10 cellular contexts compared by ENCODE assay signal in genomic region chr16:20865420-20866126, GRCh38. TPM values are rescaled to one million over a fixed set of nuclear protein-coding genes. Genes with fewer than 3 reads are reported as not detected.
DNase-seq lines count a peak whose midpoint lies in the region; ATAC-seq, FAIRE-seq and TF ChIP-seq lines count a peak whose summit lies in the region.
"Had no signal": no experiment of that assay in that cellular context is flagged by ENCODE, and none has a peak within 500 bp of the region (broad histone marks: within the 10 kb centered on the region; RNA-seq: fewer than 3 reads in every experiment).

No MANE protein-coding gene starts in this region.

- intact Hi-C loops in gastrocnemius medialis (cut with DNase I; ENCODE audit: low total_unique reads): no loop called here

- DNase-seq in astrocyte (ENCODE audit: low read depth): peak; percentile 67
- DNase-seq in osteocyte (ENCODE audit: extremely low spot score, unreplicated experiment): no peak
- DNase-seq in gastrocnemius medialis: no peak
- DNase-seq in CD8-positive, alpha-beta memory T cell: no peak
- no peak for DNase-seq in KG1 (lab: John Stamatoyannopoulos, UW)

- H3K27me3 ChIP-seq in astrocyte (ENCODE audit: insufficient read depth, low read length) (no peaks in the 10 kb centered on the region), gastrocnemius medialis (no peaks in the 10 kb centered on the region)
- no peaks in the 10 kb centered on the region for H3K27me3 ChIP-seq in CD8-positive, alpha-beta memory T cell (ENCODE audit: insufficient read depth, low read length, poor library complexity, severe bottlenecking)

- FAIRE-seq in astrocyte (lab: Jason Lieb, UNC): no peak
- FAIRE-seq: endometrium had no signal

- H3K4me3 Mint-ChIP-seq in astrocyte (ENCODE audit: unreplicated experiment) (no peak overlapping the region), osteocyte (ENCODE audit: unreplicated experiment) (peak overlapping the region; percentile 15)
- no peak overlapping the region for H3K4me3 Mint-ChIP-seq in CD8-positive, alpha-beta memory T cell
- H3K4me3 Mint-ChIP-seq: IgD-negative memory B cell had no signal

- H3K27ac Mint-ChIP-seq in astrocyte (ENCODE audit: unreplicated experiment) (peak overlapping the region; percentile 97), osteocyte (ENCODE audit: unreplicated experiment) (peak overlapping the region; percentile 92)
- no peak overlapping the region for H3K27ac Mint-ChIP-seq in CD8-positive, alpha-beta memory T cell
- H3K27ac Mint-ChIP-seq: IgD-negative memory B cell had no signal

- peaks cover 7% of the 10 kb centered on the region for H3K36me3 ChIP-seq in astrocyte (ENCODE audit: insufficient read depth, low read length)
- no peaks in the 10 kb centered on the region for H3K36me3 ChIP-seq in gastrocnemius medialis
- no peaks in the 10 kb centered on the region for H3K36me3 ChIP-seq in CD8-positive, alpha-beta memory T cell (ENCODE audit: insufficient read depth, low read length)

- H3K36me3 Mint-ChIP-seq in astrocyte (ENCODE audit: low read depth, unreplicated experiment) (peaks cover 21% of the 10 kb centered on the region), osteocyte (ENCODE audit: unreplicated experiment) (peaks cover 8% of the 10 kb centered on the region)
- peaks cover 0 to 18% (median 5%) of the 10 kb centered on the region in 3 donors for H3K36me3 Mint-ChIP-seq in CD8-positive, alpha-beta memory T cell

- H3K4me1 ChIP-seq in astrocyte (ENCODE audit: insufficient read depth, low read length) (peaks cover 32% of the 10 kb centered on the region), gastrocnemius medialis (peaks cover 42 to 54% of the 10 kb centered on the region in 2 donors)
- no peaks in the 10 kb centered on the region for H3K4me1 ChIP-seq in CD8-positive, alpha-beta memory T cell (ENCODE audit: insufficient read depth, low read length)

- H3K27ac ChIP-seq in astrocyte (ENCODE audit: low read depth, low read length) (peak overlapping the region; percentile 91), gastrocnemius medialis (peak overlapping the region in 2 of 4 donors; percentile 31 to 40)
- H3K27ac ChIP-seq in CD8-positive, alpha-beta memory T cell (ENCODE audit: low read depth, low read length): no peak overlapping the region

- H3K9me3 Mint-ChIP-seq in astrocyte (ENCODE audit: unreplicated experiment) (peaks cover 2% of the 10 kb centered on the region), osteocyte (ENCODE audit: unreplicated experiment) (no peaks in the 10 kb centered on the region)
- H3K9me3 Mint-ChIP-seq in CD8-positive, alpha-beta memory T cell: no peaks in the 10 kb centered on the region

- H3K27me3 Mint-ChIP-seq in astrocyte (ENCODE audit: low read depth, unreplicated experiment) (no peaks in the 10 kb centered on the region), osteocyte (ENCODE audit: unreplicated experiment) (no peaks in the 10 kb centered on the region)
- no peaks in the 10 kb centered on the region for H3K27me3 Mint-ChIP-seq in CD8-positive, alpha-beta memory T cell
- H3K27me3 Mint-ChIP-seq: IgD-negative memory B cell had no signal

- peak overlapping the region; percentile 37 for H3K4me2 ChIP-seq in astrocyte (ENCODE audit: low read length)

- no peak overlapping the region for H3K4me3 ChIP-seq in astrocyte (ENCODE audit: insufficient read depth, low read depth, low read length)
- H3K4me3 ChIP-seq in gastrocnemius medialis: no peak overlapping the region
- H3K4me3 ChIP-seq in CD8-positive, alpha-beta memory T cell (ENCODE audit: low read length): no peak overlapping the region

- H2AFZ ChIP-seq in astrocyte (ENCODE audit: low read depth, low read length): peak overlapping the region; percentile 11

- ATAC-seq in GM18502 (IDR thresholded peaks at IDR 0.05; ENCODE audit: poor library complexity, unreplicated experiment) (peak; percentile 76), HG02798 (IDR thresholded peaks at IDR 0.05; ENCODE audit: poor library complexity, unreplicated experiment) (peak; percentile 72), gastrocnemius medialis (no peak), HG03139 (IDR thresholded peaks at IDR 0.05; ENCODE audit: unreplicated experiment) (no peak)

- in situ Hi-C loops in gastrocnemius medialis (cut with MboI; ENCODE audit: low sequenced_read_pairs in 4 of 4): loop anchor here in 1 of 4 donors (25.0 kb wide), 1 partner anchor 422 kb away; the partner anchor contains the start of gene CRYM

- CTCF ChIA-PET in CD8-positive, alpha-beta memory T cell (lab: Charles Lee): interaction anchor here (4.1 kb wide), 1 partner anchor 16 kb away, joined by 22 read pairs; no protein-coding TSS in a partner anchor

- H4K20me1 ChIP-seq in astrocyte (ENCODE audit: insufficient read depth, low read length): peaks cover 31% of the 10 kb centered on the region

- TF ChIP-seq POLR2A in gastrocnemius medialis (IDR thresholded peaks at IDR 0.05): no peak

- peaks cover 94% of the 10 kb centered on the region for H3K79me2 ChIP-seq in astrocyte (ENCODE audit: insufficient read depth, low read length)

- no peak for TF ChIP-seq CTCF in astrocyte (IDR thresholded peaks at IDR 0.05; ENCODE audit: insufficient read depth, low read depth, low read length)
- TF ChIP-seq CTCF in osteocyte (IDR thresholded peaks at IDR 0.05): no peak
- TF ChIP-seq CTCF in gastrocnemius medialis (IDR thresholded peaks at IDR 0.05 in 4 of 5, conservative IDR thresholded peaks at IDR 0.05 in 1 of 5): no peak

- POLR2A ChIA-PET in CD8-positive, alpha-beta memory T cell (lab: Charles Lee): no interaction called here

- H3K4me1 Mint-ChIP-seq in astrocyte (ENCODE audit: low read depth, unreplicated experiment) (peaks cover 38% of the 10 kb centered on the region), osteocyte (ENCODE audit: unreplicated experiment) (peaks cover 50% of the 10 kb centered on the region)
- peaks cover 19 to 30% (median 27%) of the 10 kb centered on the region in 3 donors for H3K4me1 Mint-ChIP-seq in CD8-positive, alpha-beta memory T cell

- peak overlapping the region; percentile 67 for H3K9ac ChIP-seq in astrocyte (ENCODE audit: low read length)

- H3K9me3 ChIP-seq in astrocyte (ENCODE audit: insufficient read depth, low read depth, low read length): no peaks in the 10 kb centered on the region
- no peaks in the 10 kb centered on the region for H3K9me3 ChIP-seq in gastrocnemius medialis
- H3K9me3 ChIP-seq in CD8-positive, alpha-beta memory T cell (ENCODE audit: low read length): no peaks in the 10 kb centered on the region

RNA-seq across cellular contexts. Expression of gene DCUN1D3, which starts 34.6 kb away (rescaled TPM):
- 33.0 and 34.0 TPM in 2 replicates for total RNA-seq in astrocyte
- 19.3 and 19.6 TPM in 2 replicates for total RNA-seq in osteocyte
- 10 to 100 TPM in 1 of 4 donors, 1 to 10 TPM in 3; 7.6 to 10.5 (median 8.3) TPM for total RNA-seq in gastrocnemius medialis
- 10 to 100 TPM; 12.7 to 13.2 TPM for total RNA-seq in CD8-positive, alpha-beta memory T cell
- 1.4 TPM for polyA plus RNA-seq in CD8-positive, alpha-beta memory T cell

RNA-seq across cellular contexts. Expression of gene LYRM1, which starts 35.0 kb away (rescaled TPM):
- total RNA-seq in astrocyte (23.0 and 24.1 TPM in 2 replicates), osteocyte (14.9 and 18.1 TPM in 2 replicates), gastrocnemius medialis (10 to 100 TPM; 36.4 to 74.7 (median 38.8) TPM)
- 10 to 100 TPM; 33.9 to 35.1 TPM for total RNA-seq in CD8-positive, alpha-beta memory T cell
- 39.9 TPM for polyA plus RNA-seq in CD8-positive, alpha-beta memory T cell

RNA-seq across cellular contexts. Expression of gene REXO5, which starts 59.2 kb away (rescaled TPM):
- total RNA-seq in astrocyte (0.99 and 1.8 TPM in 2 replicates), osteocyte (2.5 and 4.2 TPM in 2 replicates), gastrocnemius medialis (1 to 10 TPM in 2 of 4 donors, under 1 TPM in 2; 0.52 to 3.1 (median 1.6) TPM)
- total RNA-seq in CD8-positive, alpha-beta memory T cell: 1 to 10 TPM; 7.9 to 9.3 TPM
- 0.81 TPM for polyA plus RNA-seq in CD8-positive, alpha-beta memory T cell
- polyA plus RNA-seq: IgD-negative memory B cell had no signal

RNA-seq across cellular contexts. Expression of gene ERI2, which starts 59.3 kb away (rescaled TPM):
- total RNA-seq in astrocyte (11.4 and 12.9 TPM in 2 replicates), osteocyte (16.6 and 18.3 TPM in 2 replicates), gastrocnemius medialis (10 to 100 TPM in 2 of 4 donors, 1 to 10 TPM in 2; 3.0 to 30.5 (median 9.8) TPM)
- total RNA-seq in CD8-positive, alpha-beta memory T cell: 10 to 100 TPM; 17.4 to 22.2 TPM
- 2.3 TPM for polyA plus RNA-seq in CD8-positive, alpha-beta memory T cell

Comparison
In these comparisons a context has a peak if more than half of its experiments do, and no peak if none do; other contexts are left out.
1. ATAC-seq: peak in GM18502 (single experiment) and HG02798 (single experiment); none in gastrocnemius medialis (0 of 2) and HG03139 (single experiment).
2. H3K27ac Mint-ChIP-seq: peak in astrocyte (single experiment) and osteocyte (single experiment); none in CD8-positive, alpha-beta memory T cell (0 of 8).